ENCODE assay signal across 1 cellular context in genomic region chr2:53668624-53669026, GRCh38.
TF ChIP-seq lines count a peak whose summit lies in the region.

No MANE protein-coding gene starts in this region.

TF ChIP-seq in K562, 482 proteins besides CTCF, POLR2A, EP300 and RAD21 (continued from another document and continues in another):
- TF ChIP-seq ELK3 (CRISPR knock-in tag; IDR thresholded peaks at IDR 0.05) (no peak), ZNF224 (CRISPR knock-in tag; IDR thresholded peaks at IDR 0.05) (no peak), ZC3H11A (IDR thresholded peaks at IDR 0.05; ENCODE audit: low read depth, low read length) (no peak), MTF1 (CRISPR knock-in tag; IDR thresholded peaks at IDR 0.05; ENCODE audit: borderline replicate concordance) (no peak), NR2F6 (CRISPR knock-in tag; IDR thresholded peaks at IDR 0.05) (no peak), GTF2A2 (tag; IDR thresholded peaks at IDR 0.05) (no peak), RBBP5 (IDR thresholded peaks at IDR 0.05; ENCODE audit: borderline replicate concordance, insufficient read depth, low read length, poor library complexity, severe bottlenecking) (no peak), NR0B1 (IDR thresholded peaks at IDR 0.05; ENCODE audit: partially characterized antibody) (no peak), DNMT1 (IDR thresholded peaks at IDR 0.05) (no peak), RBM17 (IDR thresholded peaks at IDR 0.05; ENCODE audit: borderline replicate concordance, low read depth, low read length) (no peak), NR2C2 (CRISPR knock-in tag; IDR thresholded peaks at IDR 0.05) (no peak), NR2C2 (tag; IDR thresholded peaks at IDR 0.05) (0 out of 2 replicates have a peak, but pooled peaks have one; percentile 20), RFX1 (IDR thresholded peaks at IDR 0.05) (no peak), MCM5 (IDR thresholded peaks at IDR 0.05; ENCODE audit: low read depth) (no peak), BRD4 (IDR thresholded peaks at IDR 0.05) (no peak), ZBTB49 (CRISPR knock-in tag; IDR thresholded peaks at IDR 0.05; ENCODE audit: borderline replicate concordance) (no peak), RBM25 (IDR thresholded peaks at IDR 0.05; ENCODE audit: low read depth, low read length, severe bottlenecking) (no peak), ZNF699 (CRISPR knock-in tag; IDR thresholded peaks at IDR 0.05; ENCODE audit: insufficient replicate concordance) (no peak), SAFB2 (IDR thresholded peaks at IDR 0.05; ENCODE audit: borderline replicate concordance, low read depth, low read length, severe bottlenecking) (no peak), JUNB (CRISPR knock-in tag; conservative IDR thresholded peaks at IDR 0.05) (no peak), HDAC6 (IDR thresholded peaks at IDR 0.05; ENCODE audit: low read depth, low read length) (no peak), EHMT2 (IDR thresholded peaks at IDR 0.05) (peak; percentile 80), HDAC1 (IDR thresholded peaks at IDR 0.05) (peak; percentile 22 to 82; a peak in 3 of 4 replicates), PHTF2 (CRISPR knock-in tag; IDR thresholded peaks at IDR 0.05) (no peak), CREB5 (CRISPR knock-in tag; IDR thresholded peaks at IDR 0.05) (no peak), MEIS2 (IDR thresholded peaks at IDR 0.05; ENCODE audit: partially characterized antibody) (peak; percentile 67), ZNF740 (CRISPR knock-in tag; IDR thresholded peaks at IDR 0.05) (no peak), ZNF740 (tag; IDR thresholded peaks at IDR 0.05) (no peak), JUN (IDR thresholded peaks at IDR 0.05; ENCODE audit: borderline replicate concordance, low read depth, low read length) (peak; percentile 99), JUN (CRISPR knock-in tag; IDR thresholded peaks at IDR 0.05; ENCODE audit: borderline replicate concordance) (peak; percentile 87; the same call in 1 of the 2 replicates), MYBL2 (IDR thresholded peaks at IDR 0.05; ENCODE audit: low read depth) (peak; percentile 79), MYBL2 (CRISPR knock-in tag; IDR thresholded peaks at IDR 0.05; ENCODE audit: borderline replicate concordance) (no peak), ZNF263 (CRISPR knock-in tag; IDR thresholded peaks at IDR 0.05; ENCODE audit: borderline replicate concordance) (peak; percentile 28; the same call in 1 of the 2 replicates), ZNF318 (IDR thresholded peaks at IDR 0.05; ENCODE audit: borderline replicate concordance in 1 of 2, low read depth in 1 of 2) (peak in 1 of 2 experiments; percentile 90; a peak in 2 of 4 replicates), CREM (IDR thresholded peaks at IDR 0.05; ENCODE audit: low read depth) (peak; percentile 97), SRSF7 (optimal IDR thresholded peaks at IDR 0.05; ENCODE audit: low read depth, low read length) (no peak), ETV5 (CRISPR knock-in tag; IDR thresholded peaks at IDR 0.05; ENCODE audit: low read depth) (no peak), ZNF174 (CRISPR knock-in tag; IDR thresholded peaks at IDR 0.05) (no peak), GABPA (tag; conservative IDR thresholded peaks at IDR 0.05; ENCODE audit: low read depth) (no peak), ZNF586 (CRISPR knock-in tag; conservative IDR thresholded peaks at IDR 0.05) (no peak), ZC3H4 (CRISPR knock-in tag; IDR thresholded peaks at IDR 0.05; ENCODE audit: borderline replicate concordance) (no peak), SOX6 (IDR thresholded peaks at IDR 0.05) (peak; percentile 92), KDM2B (CRISPR knock-in tag; IDR thresholded peaks at IDR 0.05) (no peak), POLR2G (IDR thresholded peaks at IDR 0.05; ENCODE audit: low read depth, low read length) (no peak), ZNF408 (CRISPR knock-in tag; IDR thresholded peaks at IDR 0.05; ENCODE audit: low read depth) (no peak), ZNF239 (CRISPR knock-in tag; IDR thresholded peaks at IDR 0.05) (no peak)
- TF ChIP-seq, protein P1, sequence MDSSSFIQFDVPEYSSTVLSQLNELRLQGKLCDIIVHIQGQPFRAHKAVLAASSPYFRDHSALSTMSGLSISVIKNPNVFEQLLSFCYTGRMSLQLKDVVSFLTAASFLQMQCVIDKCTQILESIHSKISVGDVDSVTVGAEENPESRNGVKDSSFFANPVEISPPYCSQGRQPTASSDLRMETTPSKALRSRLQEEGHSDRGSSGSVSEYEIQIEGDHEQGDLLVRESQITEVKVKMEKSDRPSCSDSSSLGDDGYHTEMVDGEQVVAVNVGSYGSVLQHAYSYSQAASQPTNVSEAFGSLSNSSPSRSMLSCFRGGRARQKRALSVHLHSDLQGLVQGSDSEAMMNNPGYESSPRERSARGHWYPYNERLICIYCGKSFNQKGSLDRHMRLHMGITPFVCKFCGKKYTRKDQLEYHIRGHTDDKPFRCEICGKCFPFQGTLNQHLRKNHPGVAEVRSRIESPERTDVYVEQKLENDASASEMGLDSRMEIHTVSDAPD (CRISPR knock-in tag; IDR thresholded peaks at IDR 0.05) = no peak
- TF ChIP-seq, protein P2, sequence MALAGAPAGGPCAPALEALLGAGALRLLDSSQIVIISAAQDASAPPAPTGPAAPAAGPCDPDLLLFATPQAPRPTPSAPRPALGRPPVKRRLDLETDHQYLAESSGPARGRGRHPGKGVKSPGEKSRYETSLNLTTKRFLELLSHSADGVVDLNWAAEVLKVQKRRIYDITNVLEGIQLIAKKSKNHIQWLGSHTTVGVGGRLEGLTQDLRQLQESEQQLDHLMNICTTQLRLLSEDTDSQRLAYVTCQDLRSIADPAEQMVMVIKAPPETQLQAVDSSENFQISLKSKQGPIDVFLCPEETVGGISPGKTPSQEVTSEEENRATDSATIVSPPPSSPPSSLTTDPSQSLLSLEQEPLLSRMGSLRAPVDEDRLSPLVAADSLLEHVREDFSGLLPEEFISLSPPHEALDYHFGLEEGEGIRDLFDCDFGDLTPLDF (CRISPR knock-in tag; IDR thresholded peaks at IDR 0.05) = no peak
- TF ChIP-seq, protein P3, sequence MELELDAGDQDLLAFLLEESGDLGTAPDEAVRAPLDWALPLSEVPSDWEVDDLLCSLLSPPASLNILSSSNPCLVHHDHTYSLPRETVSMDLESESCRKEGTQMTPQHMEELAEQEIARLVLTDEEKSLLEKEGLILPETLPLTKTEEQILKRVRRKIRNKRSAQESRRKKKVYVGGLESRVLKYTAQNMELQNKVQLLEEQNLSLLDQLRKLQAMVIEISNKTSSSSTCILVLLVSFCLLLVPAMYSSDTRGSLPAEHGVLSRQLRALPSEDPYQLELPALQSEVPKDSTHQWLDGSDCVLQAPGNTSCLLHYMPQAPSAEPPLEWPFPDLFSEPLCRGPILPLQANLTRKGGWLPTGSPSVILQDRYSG (tag; conservative IDR thresholded peaks at IDR 0.05; ENCODE audit: low read depth) = no peak
- TF ChIP-seq, protein P4, sequence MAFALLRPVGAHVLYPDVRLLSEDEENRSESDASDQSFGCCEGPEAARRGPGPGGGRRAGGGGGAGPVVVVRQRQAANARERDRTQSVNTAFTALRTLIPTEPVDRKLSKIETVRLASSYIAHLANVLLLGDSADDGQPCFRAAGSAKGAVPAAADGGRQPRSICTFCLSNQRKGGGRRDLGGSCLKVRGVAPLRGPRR (CRISPR knock-in tag; IDR thresholded peaks at IDR 0.05) = no peak
